Comparison of ENCODE assay signal across 11 cellular contexts in the genomic region with DNA sequence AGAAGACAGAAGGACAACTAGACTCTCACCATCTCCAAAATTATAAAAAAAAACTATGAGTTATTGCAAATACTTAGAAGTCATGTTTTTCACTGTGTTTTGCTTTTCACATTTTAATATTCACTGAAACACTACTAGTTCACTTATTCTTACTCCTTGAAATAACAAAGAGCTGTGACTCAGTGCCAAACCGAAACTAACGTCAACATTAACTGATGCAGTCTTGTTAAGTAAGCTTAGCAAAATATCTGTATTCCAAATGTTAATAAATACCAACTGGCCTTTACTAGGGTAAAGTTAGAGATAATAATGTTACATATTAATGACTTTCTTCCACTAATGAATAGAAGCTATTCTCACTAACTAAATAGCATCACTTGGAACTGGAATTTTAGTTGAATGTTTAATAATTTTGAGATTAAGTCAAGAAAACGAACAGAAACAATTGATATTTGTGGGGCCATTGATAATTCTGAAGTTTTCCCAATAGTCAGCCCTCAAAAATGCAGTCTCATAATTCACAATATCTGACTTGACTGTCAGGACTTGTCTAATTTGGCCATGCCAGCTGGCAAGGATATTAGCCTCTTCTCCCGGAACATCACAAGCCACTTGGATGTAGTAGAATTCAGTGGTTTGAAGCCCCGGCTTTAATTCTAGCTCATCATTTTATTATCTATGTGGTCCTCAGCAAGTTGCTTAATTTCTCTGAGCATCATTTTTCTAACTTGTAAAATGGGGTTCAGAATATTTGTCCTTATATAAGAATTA.
DNase-seq lines count a peak whose midpoint lies in the region; ATAC-seq and TF ChIP-seq lines count a peak whose summit lies in the region.
"Had no signal": no experiment of that assay in that cellular context is flagged by ENCODE, and none has a peak within 500 bp of the region (broad histone marks: within the 10 kb centered on the region; RNA-seq: fewer than 3 reads in every experiment).

No MANE protein-coding gene starts in this region.

- H3K4me2 ChIP-seq in PC-3 (ENCODE audit: low read length) (peak overlapping the region; percentile 27), smooth muscle cell (peak overlapping the region; percentile 76)

- TF ChIP-seq CTCF in PC-3 (conservative IDR thresholded peaks at IDR 0.05; ENCODE audit: low read depth, low read length), result no peak
- TF ChIP-seq CTCF in smooth muscle cell (IDR thresholded peaks at IDR 0.05; ENCODE audit: borderline replicate concordance, insufficient read depth, poor library complexity, severe bottlenecking), result no peak
- no peak for TF ChIP-seq CTCF in glutamatergic neuron (IDR thresholded peaks at IDR 0.05; ENCODE audit: partially characterized antibody, unreplicated experiment)
- no peak for TF ChIP-seq CTCF in lower lobe of right lung (IDR thresholded peaks at IDR 0.05)

- POLR2A ChIA-PET in PC-3 (lab: Charles Lee; ENCODE audit: unreplicated experiment), result no interaction called here

- no TSS peak for BruUV-seq in PC-3 (replicated peaks; lab: Mats Ljungman, UMichigan)

- H3F3A ChIP-seq in PC-3 (ENCODE audit: low read length, unreplicated experiment) (no peaks in the 10 kb centered on the region), smooth muscle cell (ENCODE audit: low read depth) (no peaks in the 10 kb centered on the region)

- H3K9me3 Mint-ChIP-seq in activated T-cell treated with anti-CD3 and anti-CD28 coated beads, Interleukin-2, amount 50 U/mL, for 24 hours, result no peaks in the 10 kb centered on the region
- peaks cover 3% of the 10 kb centered on the region for H3K9me3 Mint-ChIP-seq in glutamatergic neuron (ENCODE audit: unreplicated experiment)

- H3K9me3 ChIP-seq in PC-3 (ENCODE audit: low read length), result no peaks in the 10 kb centered on the region
- H3K9me3 ChIP-seq in smooth muscle cell (replicated peaks; ENCODE audit: low read depth), result no peaks in the 10 kb centered on the region
- no peaks in the 10 kb centered on the region for H3K9me3 ChIP-seq in lower lobe of right lung
- H3K9me3 ChIP-seq: SJSA1 had no signal

- DNase-seq in PC-3 (peak; percentile 66), fibroblast of the conjunctiva (ENCODE audit: low read depth) (peak; percentile 81), smooth muscle cell (lab: John Stamatoyannopoulos, UW; ENCODE audit: unreplicated experiment) (no peak), NCI-H2196 treated with DMSO at 0.1 percent for 48 hours (lab: John Stamatoyannopoulos, UW; ENCODE audit: unreplicated experiment) (no peak), glutamatergic neuron (no peak), lower lobe of right lung (no peak)
- no peak for DNase-seq in activated T-cell treated with anti-CD3 and anti-CD28 coated beads, Interleukin-2, amount 50 U/mL, for 24 hours
- DNase-seq: NCI-H2081 treated with DMSO at 0.1 percent for 48 hours had no signal

- no peak overlapping the region for H3K4me3 Mint-ChIP-seq in activated T-cell treated with anti-CD3 and anti-CD28 coated beads, Interleukin-2, amount 50 U/mL, for 24 hours
- H3K4me3 Mint-ChIP-seq in glutamatergic neuron (ENCODE audit: unreplicated experiment), result no peak overlapping the region
- H3K4me3 Mint-ChIP-seq: central memory CD8-positive, alpha-beta T cell had no signal

- peak; percentile 79 for ATAC-seq in GM19025 (IDR thresholded peaks at IDR 0.05; ENCODE audit: low read depth, unreplicated experiment)
- ATAC-seq in PC-3, result peak; percentile 35; the same call in 1 of the 2 replicates
- ATAC-seq in lower lobe of right lung, result no peak

- no peak overlapping the region for H3K27ac Mint-ChIP-seq in activated T-cell treated with anti-CD3 and anti-CD28 coated beads, Interleukin-2, amount 50 U/mL, for 24 hours
- no peak overlapping the region for H3K27ac Mint-ChIP-seq in glutamatergic neuron (ENCODE audit: unreplicated experiment)

- H3K27ac ChIP-seq in PC-3 (ENCODE audit: low read length) (no peak overlapping the region), smooth muscle cell (ENCODE audit: low read depth) (peak overlapping the region; percentile 59), lower lobe of right lung (no peak overlapping the region)
- H3K27ac ChIP-seq: SJSA1 had no signal

- H3K9ac ChIP-seq in PC-3 (ENCODE audit: low read length) (no peak overlapping the region), smooth muscle cell (ENCODE audit: low read depth) (no peak overlapping the region)

- no peaks in the 10 kb centered on the region for H4K20me1 ChIP-seq in PC-3 (ENCODE audit: low read length)
- H4K20me1 ChIP-seq in smooth muscle cell (ENCODE audit: low read depth), result no peaks in the 10 kb centered on the region

- H3K36me3 ChIP-seq in PC-3 (ENCODE audit: low read depth, low read length) (no peaks in the 10 kb centered on the region), smooth muscle cell (ENCODE audit: low read depth) (no peaks in the 10 kb centered on the region), lower lobe of right lung (no peaks in the 10 kb centered on the region)
- H3K36me3 ChIP-seq: SJSA1 had no signal

- H3K4me1 Mint-ChIP-seq in activated T-cell treated with anti-CD3 and anti-CD28 coated beads, Interleukin-2, amount 50 U/mL, for 24 hours (ENCODE audit: low read depth), result no peaks in the 10 kb centered on the region
- H3K4me1 Mint-ChIP-seq in glutamatergic neuron (ENCODE audit: low read depth, unreplicated experiment), result peaks cover 15% of the 10 kb centered on the region
- H3K4me1 Mint-ChIP-seq: central memory CD8-positive, alpha-beta T cell had no signal

- H3K79me2 ChIP-seq in PC-3 (ENCODE audit: low read length), result no peaks in the 10 kb centered on the region
- H3K79me2 ChIP-seq in smooth muscle cell (ENCODE audit: low read depth), result no peaks in the 10 kb centered on the region

- H3K4me1 ChIP-seq in PC-3 (ENCODE audit: insufficient read depth, low read length) (0 out of 2 replicates have a peak, but pooled peaks cover 3% of the 10 kb centered on the region), smooth muscle cell (ENCODE audit: low read depth) (peaks cover 7% of the 10 kb centered on the region), lower lobe of right lung (no peaks in the 10 kb centered on the region)

- H3K9me2 ChIP-seq in PC-3 (replicated peaks; ENCODE audit: low read length), result no peaks in the 10 kb centered on the region

- H3K27me3 ChIP-seq in PC-3 (ENCODE audit: low read length), result peaks cover 12% of the 10 kb centered on the region; the same call in 1 of the 2 replicates
- no peaks in the 10 kb centered on the region for H3K27me3 ChIP-seq in smooth muscle cell (ENCODE audit: low read depth)
- H3K27me3 ChIP-seq in lower lobe of right lung (ENCODE audit: low read depth), result no peaks in the 10 kb centered on the region
- H3K27me3 ChIP-seq: SJSA1 had no signal

- H3K4me3 ChIP-seq in PC-3 (ENCODE audit: low read length) (no peak overlapping the region), smooth muscle cell (peak overlapping the region; percentile 5), lower lobe of right lung (no peak overlapping the region)
- H3K4me3 ChIP-seq: SJSA1 had no signal

- WGBS in smooth muscle cell (ENCODE audit: low lambda C conversion rate), result 34% methylated on average over 5 of the region's 5 CpGs

- CTCF ChIA-PET in PC-3 (lab: Charles Lee), result no interaction called here

- no peak overlapping the region for H2AFZ ChIP-seq in PC-3 (ENCODE audit: low read length)
- peak overlapping the region; percentile 11 for H2AFZ ChIP-seq in smooth muscle cell (ENCODE audit: low read depth)

- intact Hi-C loops in PC-3 (cut with micrococcal nuclease) (no loop called here), lower lobe of right lung (cut with DNase I) (no loop called here)

- no peaks in the 10 kb centered on the region for H3K27me3 Mint-ChIP-seq in activated T-cell treated with anti-CD3 and anti-CD28 coated beads, Interleukin-2, amount 50 U/mL, for 24 hours
- H3K27me3 Mint-ChIP-seq in glutamatergic neuron (ENCODE audit: unreplicated experiment), result peaks cover 5% of the 10 kb centered on the region
- H3K27me3 Mint-ChIP-seq: central memory CD8-positive, alpha-beta T cell had no signal

- no peaks in the 10 kb centered on the region for H3K36me3 Mint-ChIP-seq in activated T-cell treated with anti-CD3 and anti-CD28 coated beads, Interleukin-2, amount 50 U/mL, for 24 hours (ENCODE audit: low read depth)
- no peaks in the 10 kb centered on the region for H3K36me3 Mint-ChIP-seq in glutamatergic neuron (ENCODE audit: unreplicated experiment)

Comparison
In these comparisons a context has a peak if more than half of its experiments do, and no peak if none do; other contexts are left out.
1. ATAC-seq: peak in GM19025 (single experiment) and PC-3 (single experiment); none in lower lobe of right lung (0 of 2).
2. DNase-seq: peak in PC-3 (single experiment) and fibroblast of the conjunctiva (single experiment); none in smooth muscle cell (single experiment), activated T-cell treated with anti-CD3 and anti-CD28 coated beads, Interleukin-2, amount 50 U/mL, for 24 hours (single experiment), NCI-H2196 treated with DMSO at 0.1 percent for 48 hours (single experiment), glutamatergic neuron (single experiment) and lower lobe of right lung (single experiment).